1 cellular context compared by ENCODE assay signal in the genomic region with DNA sequence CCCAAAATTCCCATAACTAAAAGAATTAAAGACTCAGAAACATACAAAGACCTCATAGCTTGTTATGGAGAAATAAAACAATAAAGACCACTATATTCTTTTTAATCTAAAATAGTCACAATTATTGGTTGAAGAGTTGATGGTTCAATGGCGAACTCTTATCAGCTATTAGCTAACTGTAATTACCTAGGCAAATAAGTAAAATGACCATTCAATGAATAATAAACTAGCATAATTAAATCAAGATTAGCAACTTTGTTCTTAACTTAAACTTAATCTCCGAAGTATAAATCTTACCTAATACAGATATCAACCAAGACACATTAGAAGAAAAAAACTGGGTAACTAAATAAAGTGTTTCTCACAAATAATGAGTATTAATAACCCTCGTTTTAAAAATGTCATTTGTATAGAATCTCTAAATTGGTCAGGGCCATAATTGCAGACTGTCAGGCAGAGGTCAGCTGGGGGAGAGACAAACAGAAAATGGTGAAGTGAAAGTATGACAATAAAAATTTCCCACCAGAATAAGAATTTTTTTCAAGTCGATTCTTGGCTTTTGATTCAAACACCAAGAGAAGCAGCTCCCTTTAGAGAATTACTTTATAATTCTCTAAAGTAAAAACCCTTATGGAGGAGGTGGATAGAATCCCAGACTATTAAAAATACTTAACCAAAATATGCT.
TF ChIP-seq lines count a peak whose summit lies in the region.

No MANE protein-coding gene starts in this region.

TF ChIP-seq in HCT116, 20 proteins besides CTCF, POLR2A, EP300 and RAD21 (continued from another document):
- TF ChIP-seq, protein P1, sequence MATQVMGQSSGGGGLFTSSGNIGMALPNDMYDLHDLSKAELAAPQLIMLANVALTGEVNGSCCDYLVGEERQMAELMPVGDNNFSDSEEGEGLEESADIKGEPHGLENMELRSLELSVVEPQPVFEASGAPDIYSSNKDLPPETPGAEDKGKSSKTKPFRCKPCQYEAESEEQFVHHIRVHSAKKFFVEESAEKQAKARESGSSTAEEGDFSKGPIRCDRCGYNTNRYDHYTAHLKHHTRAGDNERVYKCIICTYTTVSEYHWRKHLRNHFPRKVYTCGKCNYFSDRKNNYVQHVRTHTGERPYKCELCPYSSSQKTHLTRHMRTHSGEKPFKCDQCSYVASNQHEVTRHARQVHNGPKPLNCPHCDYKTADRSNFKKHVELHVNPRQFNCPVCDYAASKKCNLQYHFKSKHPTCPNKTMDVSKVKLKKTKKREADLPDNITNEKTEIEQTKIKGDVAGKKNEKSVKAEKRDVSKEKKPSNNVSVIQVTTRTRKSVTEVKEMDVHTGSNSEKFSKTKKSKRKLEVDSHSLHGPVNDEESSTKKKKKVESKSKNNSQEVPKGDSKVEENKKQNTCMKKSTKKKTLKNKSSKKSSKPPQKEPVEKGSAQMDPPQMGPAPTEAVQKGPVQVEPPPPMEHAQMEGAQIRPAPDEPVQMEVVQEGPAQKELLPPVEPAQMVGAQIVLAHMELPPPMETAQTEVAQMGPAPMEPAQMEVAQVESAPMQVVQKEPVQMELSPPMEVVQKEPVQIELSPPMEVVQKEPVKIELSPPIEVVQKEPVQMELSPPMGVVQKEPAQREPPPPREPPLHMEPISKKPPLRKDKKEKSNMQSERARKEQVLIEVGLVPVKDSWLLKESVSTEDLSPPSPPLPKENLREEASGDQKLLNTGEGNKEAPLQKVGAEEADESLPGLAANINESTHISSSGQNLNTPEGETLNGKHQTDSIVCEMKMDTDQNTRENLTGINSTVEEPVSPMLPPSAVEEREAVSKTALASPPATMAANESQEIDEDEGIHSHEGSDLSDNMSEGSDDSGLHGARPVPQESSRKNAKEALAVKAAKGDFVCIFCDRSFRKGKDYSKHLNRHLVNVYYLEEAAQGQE (IDR thresholded peaks at IDR 0.05; ENCODE audit: low read depth) = no peak
- TF ChIP-seq YY1 (IDR thresholded peaks at IDR 0.05; ENCODE audit: extremely low read depth, insufficient replicate concordance, low read depth, low read length) (no peak), EGR1 (IDR thresholded peaks at IDR 0.05; ENCODE audit: low read depth) (no peak), SP1 (IDR thresholded peaks at IDR 0.05; ENCODE audit: low read depth) (no peak), ZFX (IDR thresholded peaks at IDR 0.05) (no peak)
